In genomic region chr2:101788565-101788964, GRCh38 we compare ENCODE assay signal across 23 cellular contexts.
A peak's percentile ranks its signal among the peaks of the same experiment; 100 is the strongest.
DNase-seq lines count a peak whose midpoint lies in the region; ATAC-seq and TF ChIP-seq lines count a peak whose summit lies in the region.
"Had no signal": no experiment of that assay in that cellular context is flagged by ENCODE, and none has a peak within 500 bp of the region (broad histone marks: within the 10 kb centered on the region; RNA-seq: fewer than 3 reads in every experiment).

No MANE protein-coding gene starts in this region.

- peaks cover 70% of the 10 kb centered on the region for H3K4me1 Mint-ChIP-seq in activated T-cell treated with anti-CD3 and anti-CD28 coated beads, Interleukin-2, amount 50 U/mL, for 4 hours (ENCODE audit: low read depth)
- peaks cover 36% of the 10 kb centered on the region for H3K4me1 Mint-ChIP-seq in activated T-helper 1 cell treated with anti-CD3 and anti-CD28 coated beads, Interleukin-12 subunit alpha, Interleukin-12 subunit beta, Interleukin-2, Interleukin-4 antibody, amounts not matched to agents 30 ng/mL and 10 ng/mL and 1 ng/mL, durations not matched to agents 14 hours and 24 hours and 36 hours (ENCODE audit: low read depth)
- H3K4me1 Mint-ChIP-seq in memory B cell = peaks cover 54% of the 10 kb centered on the region

- H3K27me3 ChIP-seq in subcutaneous abdominal adipose tissue (ENCODE audit: control insufficient read depth in 5 of 5, insufficient read depth in 4 of 5, low read length in 5 of 5) (no peaks in the 10 kb centered on the region), suprapubic skin (no peaks in the 10 kb centered on the region)
- H3K27me3 ChIP-seq: vagina had no signal

- H3K4me1 ChIP-seq in subcutaneous abdominal adipose tissue (ENCODE audit: control insufficient read depth in 5 of 5, insufficient read depth in 5 of 5, low read length in 5 of 5) = peaks cover 7 to 40% (median 36%) of the 10 kb centered on the region in 5 donors
- H3K4me1 ChIP-seq in suprapubic skin = peaks cover 30% of the 10 kb centered on the region

- intact Hi-C loops in activated T-helper 1 cell treated with anti-CD3 and anti-CD28 coated beads, Interleukin-12 subunit alpha, Interleukin-12 subunit beta, Interleukin-2, Interleukin-4 antibody, amounts not matched to agents 30 ng/mL and 10 ng/mL and 1 ng/mL, durations not matched to agents 14 hours and 24 hours and 36 hours (cut with micrococcal nuclease) = loop anchor here (5.0 kb wide), 1 partner anchor 36 kb away; no protein-coding TSS in a partner anchor

- H3K9me3 Mint-ChIP-seq in activated T-cell treated with anti-CD3 and anti-CD28 coated beads, Interleukin-2, amount 50 U/mL, for 4 hours = no peaks in the 10 kb centered on the region
- no peaks in the 10 kb centered on the region for H3K9me3 Mint-ChIP-seq in activated T-helper 1 cell treated with anti-CD3 and anti-CD28 coated beads, Interleukin-12 subunit alpha, Interleukin-12 subunit beta, Interleukin-2, Interleukin-4 antibody, amounts not matched to agents 30 ng/mL and 10 ng/mL and 1 ng/mL, durations not matched to agents 14 hours and 24 hours and 36 hours
- no peaks in the 10 kb centered on the region for H3K9me3 Mint-ChIP-seq in memory B cell
- H3K9me3 Mint-ChIP-seq: natural killer cell had no signal

- no peaks in the 10 kb centered on the region for H3K9me3 ChIP-seq in subcutaneous abdominal adipose tissue (ENCODE audit: control insufficient read depth in 5 of 5, low read length in 5 of 5)
- no peaks in the 10 kb centered on the region for H3K9me3 ChIP-seq in suprapubic skin
- H3K9me3 ChIP-seq: HAP-1, vagina had no signal

- H3K4me3 Mint-ChIP-seq in activated T-cell treated with anti-CD3 and anti-CD28 coated beads, Interleukin-2, amount 50 U/mL, for 4 hours = no peak overlapping the region
- no peak overlapping the region for H3K4me3 Mint-ChIP-seq in activated T-helper 1 cell treated with anti-CD3 and anti-CD28 coated beads, Interleukin-12 subunit alpha, Interleukin-12 subunit beta, Interleukin-2, Interleukin-4 antibody, amounts not matched to agents 30 ng/mL and 10 ng/mL and 1 ng/mL, durations not matched to agents 14 hours and 24 hours and 36 hours
- H3K4me3 Mint-ChIP-seq in memory B cell = no peak overlapping the region
- H3K4me3 Mint-ChIP-seq: activated CD8-positive, alpha-beta memory T cell treated with anti-CD3 and anti-CD28 coated beads, Interleukin-2, amount 10 ng/mL, durations not matched to agents 7 days and 5 days; activated naive CD8-positive, alpha-beta T cell treated with anti-CD3 and anti-CD28 coated beads, Interleukin-2, amount 10 ng/mL, durations not matched to agents 7 days and 5 days; natural killer cell had no signal

- H3K27ac Mint-ChIP-seq in activated T-helper 1 cell treated with anti-CD3 and anti-CD28 coated beads, Interleukin-12 subunit alpha, Interleukin-12 subunit beta, Interleukin-2, Interleukin-4 antibody, amounts not matched to agents 30 ng/mL and 10 ng/mL and 1 ng/mL, durations not matched to agents 14 hours and 24 hours and 36 hours = peak overlapping the region; percentile 51
- H3K27ac Mint-ChIP-seq in memory B cell = peak overlapping the region; percentile 54
- H3K27ac Mint-ChIP-seq: activated CD8-positive, alpha-beta memory T cell treated with anti-CD3 and anti-CD28 coated beads, Interleukin-2, amount 10 ng/mL, durations not matched to agents 7 days and 5 days; activated naive CD8-positive, alpha-beta T cell treated with anti-CD3 and anti-CD28 coated beads, Interleukin-2, amount 10 ng/mL, durations not matched to agents 7 days and 5 days had no signal

- no peak overlapping the region for H3K9ac ChIP-seq in subcutaneous abdominal adipose tissue (ENCODE audit: low read length in 5 of 5)

- peak overlapping the region; percentile 44 for H3K27ac ChIP-seq in subcutaneous abdominal adipose tissue (ENCODE audit: low read depth, low read length)
- no peak overlapping the region for H3K27ac ChIP-seq in suprapubic skin
- H3K27ac ChIP-seq: C4-2B, vagina had no signal

- TF ChIP-seq EP300 in suprapubic skin (IDR thresholded peaks at IDR 0.05) = no peak

- no peak for TF ChIP-seq CTCF in suprapubic skin (IDR thresholded peaks at IDR 0.05)

- peak; percentile 34 to 49 for ATAC-seq in activated T-cell treated with anti-CD3 and anti-CD28 coated beads, Interleukin-2, amount 50 U/mL, for 4 hours
- no peak for ATAC-seq in memory B cell (ENCODE audit: low read depth)
- ATAC-seq: activated CD8-positive, alpha-beta memory T cell treated with anti-CD3 and anti-CD28 coated beads, Interleukin-2, amount 10 ng/mL, durations not matched to agents 7 days and 5 days; natural killer cell had no signal

- H3K36me3 Mint-ChIP-seq in activated T-cell treated with anti-CD3 and anti-CD28 coated beads, Interleukin-2, amount 50 U/mL, for 4 hours (ENCODE audit: insufficient read depth) = peaks cover 22% of the 10 kb centered on the region
- peaks cover 24% of the 10 kb centered on the region for H3K36me3 Mint-ChIP-seq in activated T-helper 1 cell treated with anti-CD3 and anti-CD28 coated beads, Interleukin-12 subunit alpha, Interleukin-12 subunit beta, Interleukin-2, Interleukin-4 antibody, amounts not matched to agents 30 ng/mL and 10 ng/mL and 1 ng/mL, durations not matched to agents 14 hours and 24 hours and 36 hours (ENCODE audit: low read depth)
- peaks cover 23% of the 10 kb centered on the region for H3K36me3 Mint-ChIP-seq in memory B cell
- H3K36me3 Mint-ChIP-seq: natural killer cell had no signal

- 78% methylated on average over 1 of the region's 1 CpG for WGBS in suprapubic skin

- H3K27me3 Mint-ChIP-seq in activated T-cell treated with anti-CD3 and anti-CD28 coated beads, Interleukin-2, amount 50 U/mL, for 4 hours (ENCODE audit: low read depth) = no peaks in the 10 kb centered on the region
- H3K27me3 Mint-ChIP-seq in activated T-helper 1 cell treated with anti-CD3 and anti-CD28 coated beads, Interleukin-12 subunit alpha, Interleukin-12 subunit beta, Interleukin-2, Interleukin-4 antibody, amounts not matched to agents 30 ng/mL and 10 ng/mL and 1 ng/mL, durations not matched to agents 14 hours and 24 hours and 36 hours (ENCODE audit: insufficient read depth) = no peaks in the 10 kb centered on the region
- H3K27me3 Mint-ChIP-seq in memory B cell = no peaks in the 10 kb centered on the region
- H3K27me3 Mint-ChIP-seq: activated CD8-positive, alpha-beta memory T cell treated with anti-CD3 and anti-CD28 coated beads, Interleukin-2, amount 10 ng/mL, durations not matched to agents 7 days and 5 days; activated naive CD8-positive, alpha-beta T cell treated with anti-CD3 and anti-CD28 coated beads, Interleukin-2, amount 10 ng/mL, durations not matched to agents 7 days and 5 days had no signal

- no peak for DNase-seq in activated T-cell treated with anti-CD3 and anti-CD28 coated beads, Interleukin-2, amount 50 U/mL, for 4 hours
- DNase-seq in activated T-cell treated with anti-CD3 and anti-CD28 coated beads, Interleukin-2, amount 50 U/mL, for 48 hours = no peak
- no peak for DNase-seq in activated T-helper 1 cell treated with anti-CD3 and anti-CD28 coated beads, Interleukin-12 subunit alpha, Interleukin-12 subunit beta, Interleukin-2, Interleukin-4 antibody, amounts not matched to agents 30 ng/mL and 10 ng/mL and 1 ng/mL, durations not matched to agents 14 hours and 24 hours and 36 hours (ENCODE audit: low spot score)
- DNase-seq in memory B cell (ENCODE audit: low spot score in 2 of 2) (no peak), suprapubic skin (ENCODE audit: low spot score in 2 of 2) (no peak), SW480 (ENCODE audit: low spot score) (no peak)
- DNase-seq in activated effector memory CD4-positive, alpha-beta T cell treated with Interleukin-2 at 50 U/mL for 16 hours = no peak
- DNase-seq: activated CD8-positive, alpha-beta memory T cell treated with anti-CD3 and anti-CD28 coated beads, Interleukin-2, amount 10 ng/mL, durations not matched to agents 7 days and 5 days; activated naive CD8-positive, alpha-beta T cell treated with anti-CD3 and anti-CD28 coated beads, Interleukin-2, amount 10 ng/mL, durations not matched to agents 7 days and 5 days; DMS53; erythroblast; foreskin melanocyte; kidney; mammary epithelial cell; natural killer cell; NCI-H748 treated with DMSO at 0.1 percent for 48 hours; OCI-M1; stimulated activated CD4-positive, alpha-beta T cell treated with anti-CD3 and anti-CD28 coated beads, Interleukin-1b, Interleukin-23, amount 100 ng/mL, for 48 hours; T-helper 9 cell had no signal

- H3K36me3 ChIP-seq in subcutaneous abdominal adipose tissue (ENCODE audit: control insufficient read depth in 5 of 5, insufficient read depth in 5 of 5, low read length in 5 of 5) (no peaks in the 10 kb centered on the region), suprapubic skin (no peaks in the 10 kb centered on the region)
- H3K36me3 ChIP-seq: HAP-1, vagina had no signal

- H3K4me3 ChIP-seq in subcutaneous abdominal adipose tissue (ENCODE audit: low read depth in 1 of 5, low read length in 5 of 5) (no peak overlapping the region), suprapubic skin (no peak overlapping the region)
- H3K4me3 ChIP-seq: HAP-1, vagina had no signal

- no peak for TF ChIP-seq POLR2A in suprapubic skin (IDR thresholded peaks at IDR 0.05)
